ENCODE assay signal across 13 cellular contexts in the genomic region with DNA sequence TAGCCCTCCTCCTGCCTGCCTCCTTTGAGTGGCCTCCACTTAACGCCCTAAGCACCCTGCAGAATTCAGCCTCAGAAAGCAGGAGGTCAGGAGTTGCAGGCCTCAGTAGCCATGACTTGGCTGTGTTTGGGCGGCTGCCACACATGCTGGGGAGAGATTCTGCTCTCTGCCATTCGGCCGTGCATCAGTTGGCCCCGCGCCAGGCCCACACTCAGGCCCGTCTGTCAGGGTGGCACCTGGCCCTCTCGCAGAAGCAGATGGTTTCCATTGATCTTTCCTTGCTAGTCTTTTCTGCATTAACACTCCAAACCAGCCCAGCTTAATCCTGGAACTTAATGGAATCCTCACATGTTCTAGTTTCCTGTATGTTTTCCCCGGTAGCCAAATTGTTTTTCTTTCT.
DNase-seq lines count a peak whose midpoint lies in the region; ATAC-seq and TF ChIP-seq lines count a peak whose summit lies in the region.
"Had no signal": no experiment of that assay in that cellular context is flagged by ENCODE, and none has a peak within 500 bp of the region (broad histone marks: within the 10 kb centered on the region; RNA-seq: fewer than 3 reads in every experiment).

No MANE protein-coding gene starts in this region.

- no peak for TF ChIP-seq POLR2A in erythroblast (IDR thresholded peaks at IDR 0.05; ENCODE audit: low read length)

- DNase-seq in DMS53 treated with DMSO at 0.1 percent for 48 hours (lab: John Stamatoyannopoulos, UW; ENCODE audit: unreplicated experiment) (peak; percentile 86), NCI-H2029 (lab: John Stamatoyannopoulos, UW) (peak; percentile 57), NCI-H748 treated with DMSO at 0.1 percent for 48 hours (lab: John Stamatoyannopoulos, UW) (peak; percentile 41), erythroblast (lab: John Stamatoyannopoulos, UW) (peak; percentile 89 to 92), HuH-7 (ENCODE audit: low spot score) (no peak)
- DNase-seq: activated CD8-positive, alpha-beta T cell treated with anti-CD3 and anti-CD28 coated beads, Interleukin-2, amount 10 ng/mL, durations not matched to agents 7 days and 5 days; activated naive CD4-positive, alpha-beta T cell; nephron progenitor cell; stimulated activated naive CD8-positive, alpha-beta T cell treated with anti-CD3 and anti-CD28 coated beads, Interleukin-15, amount 100 ng/mL, for 72 hours had no signal

- no peak for ATAC-seq in HG03520 (IDR thresholded peaks at IDR 0.05; ENCODE audit: unreplicated experiment)
- ATAC-seq in HG02970 (IDR thresholded peaks at IDR 0.05; ENCODE audit: low FRiP score, unreplicated experiment): no peak
- no peak for ATAC-seq in GM19328 (IDR thresholded peaks at IDR 0.05; ENCODE audit: unreplicated experiment)
- ATAC-seq: activated CD8-positive, alpha-beta T cell treated with anti-CD3 and anti-CD28 coated beads, Interleukin-2, amount 10 ng/mL, durations not matched to agents 7 days and 5 days; right cardiac atrium; stimulated activated naive CD8-positive, alpha-beta T cell treated with anti-CD3 and anti-CD28 coated beads, Interleukin-15, amount 100 ng/mL, for 72 hours had no signal
